In the genomic region with DNA sequence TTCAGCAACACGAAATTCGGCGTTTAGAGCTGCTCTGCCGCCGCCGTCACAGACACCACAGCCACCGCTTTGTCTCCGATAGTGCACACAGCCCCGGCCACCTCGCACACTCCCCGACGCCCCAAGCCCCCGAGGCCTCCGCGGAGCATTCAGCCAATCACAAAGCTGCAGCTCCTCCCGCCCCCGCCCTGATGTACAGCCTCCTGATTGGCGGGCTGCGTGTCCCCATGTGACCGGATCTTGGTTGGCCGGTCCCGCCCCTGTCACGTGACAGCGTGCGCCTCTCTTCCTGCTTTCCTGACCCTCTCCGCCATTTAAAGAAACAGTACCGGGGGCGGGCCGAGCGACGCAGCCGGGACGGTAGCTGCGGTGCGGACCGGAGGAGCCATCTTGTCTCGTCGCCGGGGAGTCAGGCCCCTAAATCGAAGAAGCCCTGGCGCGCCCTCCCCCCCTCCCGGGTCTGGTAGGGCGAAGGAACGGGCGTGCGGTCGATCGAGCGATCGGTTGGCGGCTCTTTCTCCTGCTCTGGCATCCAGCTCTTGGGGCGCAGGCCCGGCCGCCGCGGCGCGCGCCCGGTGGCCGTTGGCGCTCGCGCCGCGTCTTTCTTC, we compare ENCODE assay signal across 8 cellular contexts. TPM values are rescaled to one million over a fixed set of nuclear protein-coding genes. Genes with fewer than 3 reads are reported as not detected.
DNase-seq lines count a peak whose midpoint lies in the region; ATAC-seq and TF ChIP-seq lines count a peak whose summit lies in the region.

Gene TUG1 (plus strand): TSS at position 342 of the 608 bp plus-strand sequence.

- peaks cover 0 to 9% (median 0%) of the 10 kb centered on the region in 3 donors for H3K9me3 ChIP-seq in adrenal gland (replicated peaks in 1 of 3)
- peaks cover 0 to 55% (median 28%) of the 10 kb centered on the region in 12 donors for H3K9me3 ChIP-seq in heart left ventricle

- H3K36me3 Mint-ChIP-seq in T-cell (peaks cover 54% of the 10 kb centered on the region), type B pancreatic cell (peaks cover 79% of the 10 kb centered on the region)

- H3K4me3 ChIP-seq in GM12875 (ENCODE audit: low read depth, low read length) (peak within 1 kb of the TSS; percentile 87), adrenal gland (peak within 1 kb of the TSS; percentile 37 to 88 (median 62)), heart left ventricle (peak within 1 kb of the TSS; percentile 53 to 94 (median 84))

- ATAC-seq in HG02840 (IDR thresholded peaks at IDR 0.05; ENCODE audit: low FRiP score, unreplicated experiment) (peak; percentile 88), T-cell (replicated peaks in 1 of 4) (peak; percentile 90 to 92 (median 92)), heart left ventricle (peak; percentile 97 to 99 (median 98))

- H3K27ac Mint-ChIP-seq in T-cell (peak within 1 kb of the TSS; percentile 92 to 94), type B pancreatic cell (peak within 1 kb of the TSS; percentile 99)

- H3K4me3 Mint-ChIP-seq in T-cell (peak within 1 kb of the TSS; percentile 90 to 91 (median 91)), type B pancreatic cell (peak within 1 kb of the TSS; percentile 99)

- peaks cover 8 to 40% of the 10 kb centered on the region in 2 donors for H3K4me1 ChIP-seq in adrenal gland (replicated peaks in 1 of 2)
- H3K4me1 ChIP-seq in heart left ventricle, result peaks cover 0 to 61% (median 34%) of the 10 kb centered on the region in 12 donors

- CTCF ChIA-PET in T-cell (lab: Charles Lee), result interaction anchor here (0.6 to 1.9 kb wide), 10 partner anchors 23 to 334 kb away, joined by 3 to 6 read pairs (median 4); partner anchors contain the start of genes PIK3IP1 (in 1 of the 2) and SMTN (in 1 of the 2)

- H3K27me3 Mint-ChIP-seq in T-cell (no peaks in the 10 kb centered on the region), type B pancreatic cell (peaks cover 3% of the 10 kb centered on the region)

- WGBS in adrenal gland, 4 donors, result 0 to 2% (median 0%) methylated on average over 3 to 67 of the region's 67 CpGs
- 0% methylated on average over 15 to 67 of the region's 67 CpGs for WGBS in heart left ventricle, 4 donors

- POLR2A ChIA-PET in T-cell (lab: Charles Lee), result interaction anchor here (0.6 to 1.0 kb wide), 7 partner anchors 14 to 380 kb away, joined by 3 to 5 read pairs (median 3); partner anchors contain the start of gene PES1 (in 1 of the 2)

- TF ChIP-seq POLR2A in adrenal gland (IDR thresholded peaks at IDR 0.05), result peak; percentile 52 to 91
- peak; percentile 72 to 92 for TF ChIP-seq POLR2A in heart left ventricle (IDR thresholded peaks at IDR 0.05)

- TF ChIP-seq CTCF in GM12875 (IDR thresholded peaks at IDR 0.05; ENCODE audit: borderline replicate concordance, insufficient read depth, low read depth, low read length) (no peak), adrenal gland (IDR thresholded peaks at IDR 0.05) (peak in 1 of 6 experiments; percentile 26), heart left ventricle (IDR thresholded peaks at IDR 0.05) (no peak), type B pancreatic cell (conservative IDR thresholded peaks at IDR 0.05) (no peak)

- H3K27me3 ChIP-seq in adrenal gland, result no peaks in the 10 kb centered on the region
- H3K27me3 ChIP-seq in heart left ventricle, result no peaks in the 10 kb centered on the region

- H3K4me1 Mint-ChIP-seq in T-cell, result peaks cover 31 to 70% (median 59%) of the 10 kb centered on the region in 3 donors
- H3K4me1 Mint-ChIP-seq in type B pancreatic cell (ENCODE audit: unreplicated experiment), result peaks cover 28% of the 10 kb centered on the region

- DNase-seq in NCI-H1436 treated with DMSO at 0.1 percent for 48 hours (lab: John Stamatoyannopoulos, UW), result peak; percentile 89
- peak; percentile 92 to 98 (median 97) for DNase-seq in T-cell
- peak; percentile 98 to 100 (median 99) for DNase-seq in adrenal gland
- peak; percentile 99 for DNase-seq in heart left ventricle
- peak; percentile 96 for DNase-seq in pons (ENCODE audit: low spot score)
- peak; percentile 96 for DNase-seq in type B pancreatic cell (ENCODE audit: extremely low spot score, unreplicated experiment)

- H3K9me3 Mint-ChIP-seq in T-cell, result peaks cover 7 to 43% (median 30%) of the 10 kb centered on the region in 3 donors
- H3K9me3 Mint-ChIP-seq in type B pancreatic cell, result peaks cover 26% of the 10 kb centered on the region

- H3K36me3 ChIP-seq in adrenal gland (replicated peaks in 1 of 2), result peaks cover 0 to 12% of the 10 kb centered on the region in 2 donors
- peaks cover 0 to 30% (median 27%) of the 10 kb centered on the region in 9 donors for H3K36me3 ChIP-seq in heart left ventricle

- intact Hi-C loops in adrenal gland (cut with DNase I) (loop anchor here in 1 of 2 donors (5.0 kb wide), 1 partner anchor 118 kb away; no protein-coding TSS in a partner anchor), heart left ventricle (cut with DNase I) (loop anchor here (1.0 to 5.0 kb wide), 6 partner anchors 20 to 114 kb away; partner anchors contain the start of gene SMTN (in 6 of the 10))

- peak within 1 kb of the TSS; percentile 56 to 98 (median 97) for H3K27ac ChIP-seq in adrenal gland
- H3K27ac ChIP-seq in heart left ventricle, result peak within 1 kb of the TSS; percentile 89 to 99 (median 96)

RNA-seq across cellular contexts. Expression of gene TUG1, which starts in this region (rescaled TPM):
- 100 to 1,000 TPM in 2 of 5 donors, 10 to 100 TPM in 3; 92.6 to 115 (median 94.8) TPM for total RNA-seq in T-cell
- 10 to 100 TPM; 33.3 to 62.1 (median 54.0) TPM for total RNA-seq in adrenal gland
- 10 to 100 TPM; 46.7 to 66.4 (median 47.0) TPM for polyA plus RNA-seq in adrenal gland
- total RNA-seq in heart left ventricle, result 10 to 100 TPM; 32.8 to 48.9 (median 43.3) TPM
- polyA plus RNA-seq in heart left ventricle, result 10 to 100 TPM; 19.5 to 26.2 TPM
- 118 and 130 TPM in 2 replicates for total RNA-seq in type B pancreatic cell (ENCODE audit: low replicate concordance)

Comparison
In these comparisons a context has a peak if more than half of its experiments do, and no peak if none do; other contexts are left out.
1. Peak in every context shown above with its lines: DNase-seq, ATAC-seq, H3K4me3 ChIP-seq and H3K27ac ChIP-seq.